In the genomic region with DNA sequence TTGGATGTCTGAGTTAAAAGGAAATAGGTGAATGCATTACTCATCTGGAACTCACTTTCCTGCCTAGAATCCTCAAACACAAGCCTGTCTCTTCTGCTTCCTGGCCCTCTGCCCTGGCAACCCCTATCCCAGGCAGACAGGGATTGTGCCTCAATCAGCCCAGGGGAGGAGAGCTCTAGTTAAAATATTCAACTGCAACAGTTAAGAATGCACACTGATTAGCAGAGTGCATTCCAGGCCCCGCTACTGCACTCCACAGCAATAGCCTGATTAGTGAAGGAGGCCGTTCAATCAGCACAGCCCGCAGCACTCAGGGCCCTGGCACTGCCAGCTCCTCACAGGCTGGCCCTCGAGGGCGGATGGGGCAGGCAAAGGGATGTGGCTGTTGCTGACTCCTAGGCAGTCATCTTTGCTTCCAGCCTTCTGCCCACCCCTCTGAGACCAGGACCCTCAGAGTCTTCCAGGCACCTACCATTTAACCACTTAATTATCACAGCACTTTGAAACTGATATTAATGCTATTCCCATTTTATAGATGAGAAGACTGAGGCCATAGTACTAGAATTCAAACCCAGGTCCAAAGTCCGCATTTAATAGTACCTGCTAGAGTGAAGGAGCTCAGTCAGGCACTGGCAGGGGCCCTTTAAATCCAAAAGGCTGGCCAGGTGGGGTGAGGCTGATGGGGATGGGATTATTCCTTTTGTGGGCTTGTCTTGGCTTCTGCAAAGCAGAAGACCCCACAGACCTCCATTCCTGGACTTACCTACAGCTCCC, we compare ENCODE assay signal across 20 cellular contexts.
DNase-seq lines count a peak whose midpoint lies in the region; ATAC-seq and TF ChIP-seq lines count a peak whose summit lies in the region.
"Had no signal": no experiment of that assay in that cellular context is flagged by ENCODE, and none has a peak within 500 bp of the region (broad histone marks: within the 10 kb centered on the region; RNA-seq: fewer than 3 reads in every experiment).

No MANE protein-coding gene starts in this region.

- CTCF ChIA-PET in mammary epithelial cell (lab: Charles Lee; ENCODE audit: low non-redundant PET): no interaction called here

- H4K5ac ChIP-seq in mesendoderm (ENCODE audit: low read length): no peak overlapping the region

- H3K27me3 ChIP-seq in mammary epithelial cell (ENCODE audit: insufficient read depth, low read length): no peaks in the 10 kb centered on the region
- H3K27me3 ChIP-seq in breast epithelium: no peaks in the 10 kb centered on the region
- no peaks in the 10 kb centered on the region for H3K27me3 ChIP-seq in mesendoderm (ENCODE audit: insufficient read depth, low read length, poor library complexity)
- no peaks in the 10 kb centered on the region for H3K27me3 ChIP-seq in upper lobe of right lung
- H3K27me3 ChIP-seq in Karpas-422 (ENCODE audit: low read length): no peaks in the 10 kb centered on the region
- H3K27me3 ChIP-seq: body of pancreas, neutrophil, Peyer's patch had no signal

- H3K79me2 ChIP-seq in mammary epithelial cell (ENCODE audit: insufficient read depth, low read length) (no peaks in the 10 kb centered on the region), mesendoderm (ENCODE audit: control insufficient read depth, insufficient read depth, low read length) (no peaks in the 10 kb centered on the region), Karpas-422 (ENCODE audit: low read length) (no peaks in the 10 kb centered on the region)

- no peak overlapping the region for H2BK5ac ChIP-seq in mesendoderm (ENCODE audit: low read length)

- WGBS in mammary epithelial cell (ENCODE audit: low coverage, missing lambda C conversion rate): 49% methylated on average over 3 of the region's 6 CpGs
- WGBS in mesendoderm (ENCODE audit: extremely low coverage, insufficient coverage, low lambda C conversion rate): no CpG with 5 or more reads among the region's 6 CpGs

- H4K20me1 ChIP-seq in mammary epithelial cell (ENCODE audit: insufficient read depth, low read length): no peaks in the 10 kb centered on the region
- no peaks in the 10 kb centered on the region for H4K20me1 ChIP-seq in Karpas-422 (ENCODE audit: insufficient read depth, low read depth, low read length)

- ATAC-seq in upper lobe of right lung (peak; percentile 71), GM19397 (IDR thresholded peaks at IDR 0.05; ENCODE audit: unreplicated experiment) (no peak), HG03469 (IDR thresholded peaks at IDR 0.05; ENCODE audit: unreplicated experiment) (no peak)
- ATAC-seq: activated T-helper 17 cell treated with anti-CD3 and anti-CD28 coated beads, Interleukin-2, amount 50 U/mL, for 72 hours; body of pancreas had no signal

- TF ChIP-seq POLR2A in breast epithelium (IDR thresholded peaks at IDR 0.05): no peak

- in situ Hi-C loops in mammary epithelial cell (cut with MboI; ENCODE audit: low sequenced_read_pairs in 2 of 2): no loop called here

- intact Hi-C loops in mammary epithelial cell (cut with micrococcal nuclease): no loop called here
- intact Hi-C loops in breast epithelium (cut with DNase I; ENCODE audit: low total_unique reads): no loop called here
- intact Hi-C loops in cardiac septum (cut with DNase I): no loop called here
- intact Hi-C loops in upper lobe of right lung (cut with DNase I): no loop called here

- dilution Hi-C loops in mammary epithelial cell (cut with HindIII; ENCODE audit: low sequenced_read_pairs): no loop called here

- no peak overlapping the region for H3K4ac ChIP-seq in mesendoderm (ENCODE audit: low read depth, low read length)

- no peak overlapping the region for H4K8ac ChIP-seq in mesendoderm (ENCODE audit: low read depth, low read length)

- H3K18ac ChIP-seq in mesendoderm (ENCODE audit: low read length): no peak overlapping the region

- no peak overlapping the region for H3K4me3 ChIP-seq in mammary epithelial cell (replicated peaks in 1 of 3; ENCODE audit: insufficient read depth in 1 of 3, low read depth in 2 of 3, low read length in 3 of 3)
- no peak overlapping the region for H3K4me3 ChIP-seq in breast epithelium
- no peak overlapping the region for H3K4me3 ChIP-seq in mesendoderm (ENCODE audit: low read length)
- H3K4me3 ChIP-seq in upper lobe of right lung: no peak overlapping the region
- H3K4me3 ChIP-seq in Karpas-422 (ENCODE audit: low read length): no peak overlapping the region
- H3K4me3 ChIP-seq: body of pancreas, coronary artery, Peyer's patch had no signal

- H3K9me3 ChIP-seq in mammary epithelial cell (replicated peaks; ENCODE audit: insufficient read depth, low read length): no peaks in the 10 kb centered on the region
- H3K9me3 ChIP-seq in breast epithelium: peaks cover 0 to 5% of the 10 kb centered on the region in 2 donors
- no peaks in the 10 kb centered on the region for H3K9me3 ChIP-seq in upper lobe of right lung
- no peaks in the 10 kb centered on the region for H3K9me3 ChIP-seq in Karpas-422 (ENCODE audit: low read length)
- H3K9me3 ChIP-seq: body of pancreas, neutrophil, Peyer's patch had no signal

- H2BK15ac ChIP-seq in mesendoderm (replicated peaks; ENCODE audit: low read depth): no peak overlapping the region

- H3K56ac ChIP-seq in mesendoderm (ENCODE audit: low read length): no peak overlapping the region

- peaks cover 12% of the 10 kb centered on the region for H3K4me1 ChIP-seq in mammary epithelial cell (ENCODE audit: insufficient read depth, low read length)
- H3K4me1 ChIP-seq in breast epithelium: no peaks in the 10 kb centered on the region
- H3K4me1 ChIP-seq in mesendoderm (ENCODE audit: control insufficient read depth, low read depth, low read length): no peaks in the 10 kb centered on the region
- no peaks in the 10 kb centered on the region for H3K4me1 ChIP-seq in upper lobe of right lung
- H3K4me1 ChIP-seq in Karpas-422 (ENCODE audit: low read length): no peaks in the 10 kb centered on the region
- H3K4me1 ChIP-seq: body of pancreas, Peyer's patch had no signal

- DNase-seq in mammary epithelial cell (peak; percentile 65), breast epithelium (ENCODE audit: low spot score in 2 of 2) (no peak), cardiac septum (ENCODE audit: low spot score) (peak; percentile 74), mesendoderm (peak; percentile 69), upper lobe of right lung (peak; percentile 61), Karpas-422 (no peak)
- DNase-seq: activated CD4-positive, alpha-beta T cell treated with anti-CD3 and anti-CD28 coated beads, Interleukin-2, amount 10 ng/mL, durations not matched to agents 7 days and 5 days; activated naive CD8-positive, alpha-beta T cell treated with anti-CD3 and anti-CD28 coated beads for 36 hours; body of pancreas; NCI-H2081 treated with DMSO at 0.1 percent for 48 hours; NCI-H510A; NK-92 treated with Interleukin-12 subunit alpha and Interleukin-12 subunit beta, amount 100 ng/mL, for 24 hours; stimulated activated CD4-positive, alpha-beta T cell treated with anti-CD3 and anti-CD28 coated beads, Interleukin-15, amount 100 ng/mL, for 24 hours; WERI-Rb-1 had no signal

- peak overlapping the region; percentile 37 for H3K4me2 ChIP-seq in mammary epithelial cell (ENCODE audit: insufficient read depth, low read depth, low read length)
- no peak overlapping the region for H3K4me2 ChIP-seq in mesendoderm (ENCODE audit: low read length)
- no peak overlapping the region for H3K4me2 ChIP-seq in Karpas-422 (ENCODE audit: low read depth, low read length, poor library complexity, severe bottlenecking)

- H3K36me3 ChIP-seq in mammary epithelial cell (ENCODE audit: insufficient read depth, low read length): no peaks in the 10 kb centered on the region
- no peaks in the 10 kb centered on the region for H3K36me3 ChIP-seq in breast epithelium
- H3K36me3 ChIP-seq in mesendoderm (ENCODE audit: control insufficient read depth, insufficient read depth, low read length): no peaks in the 10 kb centered on the region
- no peaks in the 10 kb centered on the region for H3K36me3 ChIP-seq in upper lobe of right lung
- no peaks in the 10 kb centered on the region for H3K36me3 ChIP-seq in Karpas-422 (ENCODE audit: insufficient read depth, low read length)
- H3K36me3 ChIP-seq: neutrophil, Peyer's patch, WERI-Rb-1 had no signal

- no peaks in the 10 kb centered on the region for H3K9me2 ChIP-seq in Karpas-422 (replicated peaks; ENCODE audit: insufficient read depth, low read length)

- no peak overlapping the region for H2AK5ac ChIP-seq in mesendoderm (ENCODE audit: low read length)

- BruUV-seq in mammary epithelial cell (replicated peaks; lab: Mats Ljungman, UMichigan): no TSS peak

- no peak overlapping the region for H3K23ac ChIP-seq in mesendoderm (ENCODE audit: low read length)

- H3K27ac ChIP-seq in mammary epithelial cell (ENCODE audit: insufficient read depth, low read depth, low read length) (no peak overlapping the region), breast epithelium (no peak overlapping the region), mesendoderm (ENCODE audit: low read depth, low read length) (no peak overlapping the region), upper lobe of right lung (no peak overlapping the region), Karpas-422 (ENCODE audit: low read length) (no peak overlapping the region)
- H3K27ac ChIP-seq: body of pancreas, coronary artery, neutrophil, Peyer's patch, WERI-Rb-1 had no signal

- H2AFZ ChIP-seq in mammary epithelial cell (ENCODE audit: low read depth, low read length): peak overlapping the region; percentile 74
- H2AFZ ChIP-seq in Karpas-422 (ENCODE audit: low read length): no peak overlapping the region

- H2BK120ac ChIP-seq in mesendoderm (ENCODE audit: low read depth, low read length): no peak overlapping the region

- H3K9ac ChIP-seq in mammary epithelial cell (ENCODE audit: insufficient read depth, low read length) (no peak overlapping the region), mesendoderm (ENCODE audit: low read length) (no peak overlapping the region), Karpas-422 (ENCODE audit: low read length) (no peak overlapping the region)

- no peaks in the 10 kb centered on the region for H3K79me1 ChIP-seq in mesendoderm (ENCODE audit: low read length)

- no peak for TF ChIP-seq CTCF in mammary epithelial cell (conservative IDR thresholded peaks at IDR 0.05 in 1 of 2, IDR thresholded peaks at IDR 0.05 in 1 of 2; ENCODE audit: extremely low read depth in 1 of 2, insufficient read depth in 1 of 2, low read depth in 1 of 2, low read length in 2 of 2)
- no peak for TF ChIP-seq CTCF in breast epithelium (IDR thresholded peaks at IDR 0.05)
- TF ChIP-seq CTCF in upper lobe of right lung (IDR thresholded peaks at IDR 0.05): no peak

Comparison
In these comparisons a context has a peak if more than half of its experiments do, and no peak if none do; other contexts are left out.
1. DNase-seq: peak in mammary epithelial cell (single experiment), cardiac septum (single experiment), mesendoderm (single experiment) and upper lobe of right lung (single experiment); none in breast epithelium (0 of 2) and Karpas-422 (single experiment).